In the genomic region with DNA sequence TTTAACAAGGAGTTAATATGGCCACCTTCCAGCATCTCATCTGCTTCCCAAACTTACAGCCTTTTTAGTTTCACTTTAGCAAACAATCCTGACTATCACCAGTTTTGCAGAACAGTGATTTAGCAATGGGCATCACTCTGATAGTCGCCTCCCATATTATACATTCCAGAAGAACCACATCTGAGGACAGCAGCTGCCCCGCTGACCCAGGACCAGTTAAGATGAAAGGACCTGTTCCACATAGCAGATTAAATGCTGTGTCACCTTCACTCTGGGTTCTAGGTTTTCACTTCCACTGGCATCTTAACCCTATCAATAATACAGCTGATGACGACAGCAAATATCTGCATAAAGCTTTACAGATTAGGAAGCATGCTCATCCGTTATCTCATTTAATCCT, we compare ENCODE assay signal across 18 cellular contexts.
DNase-seq lines count a peak whose midpoint lies in the region; ATAC-seq and TF ChIP-seq lines count a peak whose summit lies in the region.
"Had no signal": no experiment of that assay in that cellular context is flagged by ENCODE, and none has a peak within 500 bp of the region (broad histone marks: within the 10 kb centered on the region; RNA-seq: fewer than 3 reads in every experiment).

No MANE protein-coding gene starts in this region.

- H3K4me1 ChIP-seq in esophagus squamous epithelium: peaks cover 0 to 14% (median 4%) of the 10 kb centered on the region in 3 donors
- H3K4me1 ChIP-seq: A549 had no signal

- peak; percentile 8 for DNase-seq in EL
- DNase-seq in SW480 (ENCODE audit: low spot score): peak; percentile 93
- DNase-seq in fibroblast of villous mesenchyme (ENCODE audit: low read depth): peak; percentile 19
- DNase-seq in renal cortical epithelial cell (ENCODE audit: low read depth): peak; percentile 22
- no peak for DNase-seq in NCI-H128 (lab: John Stamatoyannopoulos, UW; ENCODE audit: unreplicated experiment)
- DNase-seq in activated naive CD4-positive, alpha-beta T cell treated with Interleukin-2 at 50 U/mL for 16 hours: no peak
- DNase-seq in esophagus squamous epithelium (lab: John Stamatoyannopoulos, UW): no peak
- DNase-seq: COR-L47, KBM-7, NCI-H1092 treated with DMSO at 0.1 percent for 48 hours, NCI-H187, NCI-H446, NCI-H748 treated with DMSO at 0.1 percent for 48 hours, PC-3 had no signal

- H3K9me3 ChIP-seq in esophagus squamous epithelium: no peaks in the 10 kb centered on the region
- H3K9me3 ChIP-seq: A549 had no signal

- TF ChIP-seq CTCF in fibroblast of villous mesenchyme (IDR thresholded peaks at IDR 0.05; ENCODE audit: insufficient read depth, low read depth, low read length): no peak
- no peak for TF ChIP-seq CTCF in esophagus squamous epithelium (IDR thresholded peaks at IDR 0.05)

- intact Hi-C loops in esophagus squamous epithelium (cut with DNase I): no loop called here

- H3K4me3 ChIP-seq in fibroblast of villous mesenchyme (ENCODE audit: low read depth, low read length) (no peak overlapping the region), esophagus squamous epithelium (no peak overlapping the region)
- H3K4me3 ChIP-seq: A549, GM12878 had no signal

- no peak for ATAC-seq in esophagus mucosa
- ATAC-seq: A549, GM12878, PC-3 had no signal

- H3K27me3 ChIP-seq in esophagus squamous epithelium: no peaks in the 10 kb centered on the region

- no peaks in the 10 kb centered on the region for H3K36me3 ChIP-seq in esophagus squamous epithelium

- no peak overlapping the region for H3K27ac ChIP-seq in esophagus squamous epithelium
- H3K27ac ChIP-seq: A549, C4-2B had no signal

- WGBS in esophagus squamous epithelium, 2 donors: 59 to 75% methylated on average over 4 of the region's 4 CpGs

- no peak for TF ChIP-seq POLR2A in esophagus squamous epithelium (IDR thresholded peaks at IDR 0.05)

Comparison
In these comparisons a context has a peak if more than half of its experiments do, and no peak if none do; other contexts are left out.
1. DNase-seq: peak in EL (single experiment), SW480 (single experiment), fibroblast of villous mesenchyme (single experiment) and renal cortical epithelial cell (single experiment); none in NCI-H128 (single experiment), activated naive CD4-positive, alpha-beta T cell treated with Interleukin-2 at 50 U/mL for 16 hours (single experiment) and esophagus squamous epithelium (single experiment).